ENCODE assay signal across 1 cellular context in the genomic region with DNA sequence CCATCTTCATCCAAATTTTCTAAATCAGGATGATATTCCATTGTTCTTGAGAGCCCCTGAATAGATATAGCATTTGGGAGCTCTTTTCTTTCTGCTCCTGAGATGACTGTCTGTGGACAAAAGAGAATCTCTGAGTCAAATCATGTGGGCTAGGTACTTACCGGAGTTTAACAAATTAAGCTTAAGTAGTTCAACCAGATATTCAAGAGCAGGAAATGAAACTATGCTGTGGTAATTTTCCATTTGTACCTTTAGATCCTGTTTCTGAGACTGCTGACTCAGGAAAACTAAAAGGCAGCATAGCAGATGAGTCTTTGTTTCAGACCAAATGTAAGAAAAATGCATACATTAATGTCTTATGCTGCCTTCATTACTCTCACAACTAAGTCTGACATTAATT.
TF ChIP-seq lines count a peak whose summit lies in the region.

Gene CLEC7A (minus strand): TSS at position 158 of the 400 bp plus-strand sequence. CDS start 117 bp downstream, at position 41.

TF ChIP-seq in GM12878, 131 proteins besides CTCF, POLR2A, EP300 and RAD21 (continued from another document and continues in another):
- TF ChIP-seq MLLT1 (IDR thresholded peaks at IDR 0.05) (no peak), RELB (IDR thresholded peaks at IDR 0.05; ENCODE audit: low read depth) (peak; percentile 93), ZBED1 (IDR thresholded peaks at IDR 0.05; ENCODE audit: borderline replicate concordance) (no peak; the same call in 1 of the 2 replicates), MTA3 (IDR thresholded peaks at IDR 0.05; ENCODE audit: borderline replicate concordance, low read length) (peak; percentile 89; the same call in 1 of the 2 replicates), NRF1 (conservative IDR thresholded peaks at IDR 0.05; ENCODE audit: low read depth, low read length) (no peak), TARDBP (IDR thresholded peaks at IDR 0.05; ENCODE audit: borderline replicate concordance) (no peak), GATAD2B (conservative IDR thresholded peaks at IDR 0.05; ENCODE audit: low read depth) (0 out of 2 replicates have a peak, but pooled peaks have one; percentile 54), HSF1 (IDR thresholded peaks at IDR 0.05; ENCODE audit: low read depth, low read length) (no peak), YBX1 (IDR thresholded peaks at IDR 0.05) (no peak), SIN3A (IDR thresholded peaks at IDR 0.05; ENCODE audit: low read depth, low read length) (no peak), ESRRA (IDR thresholded peaks at IDR 0.05; ENCODE audit: low read length) (no peak), NR2F1 (conservative IDR thresholded peaks at IDR 0.05) (peak; percentile 46), RUNX3 (IDR thresholded peaks at IDR 0.05; ENCODE audit: low read length) (peak; percentile 96), NFXL1 (IDR thresholded peaks at IDR 0.05; ENCODE audit: borderline replicate concordance) (no peak), JUNB (IDR thresholded peaks at IDR 0.05) (peak; percentile 91), CREB1 (IDR thresholded peaks at IDR 0.05; ENCODE audit: low read depth) (no peak), EGR1 (IDR thresholded peaks at IDR 0.05; ENCODE audit: borderline replicate concordance in 1 of 2, low read depth in 2 of 2, low read length in 2 of 2) (no peak), CBX3 (IDR thresholded peaks at IDR 0.05; ENCODE audit: borderline replicate concordance, low read depth) (no peak), SMARCA5 (IDR thresholded peaks at IDR 0.05) (no peak), SRF (IDR thresholded peaks at IDR 0.05; ENCODE audit: low read depth in 2 of 2, low read length in 2 of 2) (no peak), PAX5 (IDR thresholded peaks at IDR 0.05; ENCODE audit: borderline replicate concordance, low read depth, low read length) (peak; percentile 68; the same call in 1 of the 2 replicates), NFYA (IDR thresholded peaks at IDR 0.05; ENCODE audit: borderline replicate concordance, low read depth, low read length) (no peak), KLF5 (IDR thresholded peaks at IDR 0.05; ENCODE audit: partially characterized antibody) (no peak), BHLHE40 (IDR thresholded peaks at IDR 0.05; ENCODE audit: borderline replicate concordance in 1 of 2, low read depth in 2 of 2, low read length in 1 of 2) (peak in 1 of 2 experiments; percentile 37; a peak in 1 of 4 replicates), NKRF (conservative IDR thresholded peaks at IDR 0.05) (no peak), CBX5 (IDR thresholded peaks at IDR 0.05; ENCODE audit: low read depth) (no peak), BMI1 (IDR thresholded peaks at IDR 0.05; ENCODE audit: borderline replicate concordance) (peak; percentile 69), E4F1 (IDR thresholded peaks at IDR 0.05; ENCODE audit: borderline replicate concordance, partially characterized antibody) (no peak), CHD1 (IDR thresholded peaks at IDR 0.05; ENCODE audit: low read depth, low read length) (no peak), PML (IDR thresholded peaks at IDR 0.05; ENCODE audit: low read length) (peak; percentile 36; the same call in 1 of the 2 replicates), NR2C2 (IDR thresholded peaks at IDR 0.05; ENCODE audit: borderline replicate concordance, control insufficient read depth, insufficient read length, low read depth) (no peak), E2F8 (IDR thresholded peaks at IDR 0.05; ENCODE audit: low read depth, partially characterized antibody) (no peak), BRCA1 (IDR thresholded peaks at IDR 0.05; ENCODE audit: low read depth, low read length) (no peak), ZSCAN29 (IDR thresholded peaks at IDR 0.05) (no peak), TAF1 (IDR thresholded peaks at IDR 0.05; ENCODE audit: borderline replicate concordance, low read depth, low read length) (no peak), IKZF2 (IDR thresholded peaks at IDR 0.05) (peak; percentile 95), BCL3 (IDR thresholded peaks at IDR 0.05; ENCODE audit: borderline replicate concordance, insufficient read depth, low read depth, low read length, poor library complexity, severe bottlenecking) (peak; percentile 47), RELA (IDR thresholded peaks at IDR 0.05; ENCODE audit: borderline replicate concordance, partially characterized antibody) (no peak), RBBP5 (conservative IDR thresholded peaks at IDR 0.05) (no peak), KAT2A (conservative IDR thresholded peaks at IDR 0.05; ENCODE audit: control insufficient read depth, low read depth, low read length) (no peak)
- TF ChIP-seq, protein P1, sequence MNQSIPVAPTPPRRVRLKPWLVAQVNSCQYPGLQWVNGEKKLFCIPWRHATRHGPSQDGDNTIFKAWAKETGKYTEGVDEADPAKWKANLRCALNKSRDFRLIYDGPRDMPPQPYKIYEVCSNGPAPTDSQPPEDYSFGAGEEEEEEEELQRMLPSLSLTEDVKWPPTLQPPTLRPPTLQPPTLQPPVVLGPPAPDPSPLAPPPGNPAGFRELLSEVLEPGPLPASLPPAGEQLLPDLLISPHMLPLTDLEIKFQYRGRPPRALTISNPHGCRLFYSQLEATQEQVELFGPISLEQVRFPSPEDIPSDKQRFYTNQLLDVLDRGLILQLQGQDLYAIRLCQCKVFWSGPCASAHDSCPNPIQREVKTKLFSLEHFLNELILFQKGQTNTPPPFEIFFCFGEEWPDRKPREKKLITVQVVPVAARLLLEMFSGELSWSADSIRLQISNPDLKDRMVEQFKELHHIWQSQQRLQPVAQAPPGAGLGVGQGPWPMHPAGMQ (IDR thresholded peaks at IDR 0.05; ENCODE audit: borderline replicate concordance): no peak
- TF ChIP-seq, protein P2, sequence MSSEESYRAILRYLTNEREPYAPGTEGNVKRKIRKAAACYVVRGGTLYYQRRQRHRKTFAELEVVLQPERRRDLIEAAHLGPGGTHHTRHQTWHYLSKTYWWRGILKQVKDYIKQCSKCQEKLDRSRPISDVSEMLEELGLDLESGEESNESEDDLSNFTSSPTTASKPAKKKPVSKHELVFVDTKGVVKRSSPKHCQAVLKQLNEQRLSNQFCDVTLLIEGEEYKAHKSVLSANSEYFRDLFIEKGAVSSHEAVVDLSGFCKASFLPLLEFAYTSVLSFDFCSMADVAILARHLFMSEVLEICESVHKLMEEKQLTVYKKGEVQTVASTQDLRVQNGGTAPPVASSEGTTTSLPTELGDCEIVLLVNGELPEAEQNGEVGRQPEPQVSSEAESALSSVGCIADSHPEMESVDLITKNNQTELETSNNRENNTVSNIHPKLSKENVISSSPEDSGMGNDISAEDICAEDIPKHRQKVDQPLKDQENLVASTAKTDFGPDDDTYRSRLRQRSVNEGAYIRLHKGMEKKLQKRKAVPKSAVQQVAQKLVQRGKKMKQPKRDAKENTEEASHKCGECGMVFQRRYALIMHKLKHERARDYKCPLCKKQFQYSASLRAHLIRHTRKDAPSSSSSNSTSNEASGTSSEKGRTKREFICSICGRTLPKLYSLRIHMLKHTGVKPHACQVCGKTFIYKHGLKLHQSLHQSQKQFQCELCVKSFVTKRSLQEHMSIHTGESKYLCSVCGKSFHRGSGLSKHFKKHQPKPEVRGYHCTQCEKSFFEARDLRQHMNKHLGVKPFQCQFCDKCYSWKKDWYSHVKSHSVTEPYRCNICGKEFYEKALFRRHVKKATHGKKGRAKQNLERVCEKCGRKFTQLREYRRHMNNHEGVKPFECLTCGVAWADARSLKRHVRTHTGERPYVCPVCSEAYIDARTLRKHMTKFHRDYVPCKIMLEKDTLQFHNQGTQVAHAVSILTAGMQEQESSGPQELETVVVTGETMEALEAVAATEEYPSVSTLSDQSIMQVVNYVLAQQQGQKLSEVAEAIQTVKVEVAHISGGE (CRISPR knock-in tag; IDR thresholded peaks at IDR 0.05): no peak
